9 cellular contexts compared by ENCODE assay signal in the genomic region with DNA sequence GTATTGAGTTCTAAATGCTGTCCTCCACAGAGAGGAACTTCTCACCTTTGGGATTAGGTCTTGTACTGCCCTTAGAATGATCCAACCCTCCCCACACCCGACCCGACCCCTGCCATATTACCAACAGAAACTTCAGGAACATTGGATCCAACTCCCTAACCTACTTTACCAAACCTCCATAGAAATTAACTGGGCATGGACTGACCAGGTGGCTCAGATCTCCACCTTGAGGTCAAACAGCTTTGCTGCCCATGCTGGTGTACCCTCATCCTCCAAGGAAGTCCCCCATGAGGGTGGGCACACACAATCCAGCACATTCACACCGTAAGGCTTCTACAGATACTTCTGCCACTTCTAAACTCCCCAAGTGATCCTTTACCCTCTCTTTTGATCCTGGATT. TPM values are rescaled to one million over a fixed set of nuclear protein-coding genes. Genes with fewer than 3 reads are reported as not detected.
DNase-seq lines count a peak whose midpoint lies in the region; ATAC-seq, FAIRE-seq and TF ChIP-seq lines count a peak whose summit lies in the region.
"Had no signal": no experiment of that assay in that cellular context is flagged by ENCODE, and none has a peak within 500 bp of the region (broad histone marks: within the 10 kb centered on the region; RNA-seq: fewer than 3 reads in every experiment).

No MANE protein-coding gene starts in this region.

- H3K4me1 ChIP-seq in A549 (peaks cover 98% of the 10 kb centered on the region), KMS-11 (ENCODE audit: low read depth, poor library complexity, severe bottlenecking) (peaks cover 94% of the 10 kb centered on the region)

- H3K27ac ChIP-seq in A549 (peak overlapping the region; percentile 86 to 92), KMS-11 (peak overlapping the region; percentile 16; the same call in 1 of the 2 replicates), dorsolateral prefrontal cortex (peak overlapping the region; percentile 5 to 97 (median 90))

- POLR2A ChIA-PET in A549 (lab: Yijun Ruan, JAX) = interaction anchor here (3.9 kb wide), 1 partner anchor 21 kb away, joined by 25 read pairs; the partner anchor contains the start of gene NFE2L2

- intact Hi-C loops in dorsolateral prefrontal cortex (cut with DNase I) = no loop called here

- FAIRE-seq in A549 (lab: Jason Lieb, UNC) = no peak

- CTCF ChIA-PET in A549 (lab: Yijun Ruan, JAX) = interaction anchor here (1.2 to 1.5 kb wide), 3 partner anchors 20 to 78 kb away, joined by 5 read pairs; no protein-coding TSS in a partner anchor

- H3K4me2 ChIP-seq in A549 = peak overlapping the region; percentile 87
- H3K4me2 ChIP-seq in KMS-11 = peak overlapping the region; percentile 6; the same call in 1 of the 2 replicates

- H3K4me3 Mint-ChIP-seq in nephron progenitor cell = no peak overlapping the region

- peaks cover 100% of the 10 kb centered on the region for H3K79me2 ChIP-seq in KMS-11 (ENCODE audit: insufficient read depth, low read depth)

- H3K4me3 ChIP-seq in A549 (peak overlapping the region; percentile 16; the same call in 1 of the 3 replicates), KMS-11 (IDR thresholded peaks at IDR 0.05; ENCODE audit: insufficient read depth, low read depth, low read length) (no peak overlapping the region), dorsolateral prefrontal cortex (peak overlapping the region in 5 of 59 donors; percentile 2 to 39 (median 23))

- ATAC-seq in A549 = peak in 1 of 2 experiments; percentile 1; a peak in 2 of 6 replicates
- ATAC-seq in HG03097 (IDR thresholded peaks at IDR 0.05; ENCODE audit: low FRiP score, unreplicated experiment) = no peak
- ATAC-seq in GM19467 (IDR thresholded peaks at IDR 0.05; ENCODE audit: unreplicated experiment) = no peak
- no peak for ATAC-seq in GM18870 (IDR thresholded peaks at IDR 0.05; ENCODE audit: unreplicated experiment)

- H4K20me1 ChIP-seq in KMS-11 (ENCODE audit: insufficient read depth) = peaks cover 87% of the 10 kb centered on the region

- no peaks in the 10 kb centered on the region for H3K27me3 Mint-ChIP-seq in nephron progenitor cell (ENCODE audit: low read depth, poor library complexity)

- no peak overlapping the region for H3K9ac ChIP-seq in KMS-11

- H3K9me3 Mint-ChIP-seq in nephron progenitor cell = no peaks in the 10 kb centered on the region

- no peaks in the 10 kb centered on the region for H3K36me3 ChIP-seq in KMS-11 (ENCODE audit: insufficient read depth)

- DNase-seq in A549 (ENCODE audit: low read depth in 1 of 2, low spot score in 1 of 2) (no peak), dorsolateral prefrontal cortex (no peak), nephron progenitor cell (no peak)
- DNase-seq in stimulated activated naive CD4-positive, alpha-beta T cell (lab: John Stamatoyannopoulos, UW) = no peak
- DNase-seq: KG1 had no signal

- H3K27me3 ChIP-seq in KMS-11 (ENCODE audit: insufficient read depth, low read depth) = no peaks in the 10 kb centered on the region
- no peaks in the 10 kb centered on the region for H3K27me3 ChIP-seq in dorsolateral prefrontal cortex

- TF ChIP-seq RAD21 in A549 (conservative IDR thresholded peaks at IDR 0.05 in 1 of 2, IDR thresholded peaks at IDR 0.05 in 1 of 2) = no peak

- H3K27ac Mint-ChIP-seq in nephron progenitor cell = peak overlapping the region; percentile 92

- peaks cover 39% of the 10 kb centered on the region for H3K4me1 Mint-ChIP-seq in nephron progenitor cell

- H3K9me3 ChIP-seq in A549 = no peaks in the 10 kb centered on the region

- no peak for TF ChIP-seq EP300 in A549 (IDR thresholded peaks at IDR 0.05)

- TF ChIP-seq CTCF in A549 (IDR thresholded peaks at IDR 0.05) = no peak
- no peak for TF ChIP-seq CTCF in KMS-11 (conservative IDR thresholded peaks at IDR 0.05; ENCODE audit: low read depth, low read length)
- no peak for TF ChIP-seq CTCF in dorsolateral prefrontal cortex (IDR thresholded peaks at IDR 0.05 in 54 of 56, conservative IDR thresholded peaks at IDR 0.05 in 2 of 56; ENCODE audit: low read depth in 1 of 56, partially characterized antibody in 56 of 56)
- no peak for TF ChIP-seq CTCF in nephron progenitor cell (IDR thresholded peaks at IDR 0.05)

- no peak overlapping the region for H2AFZ ChIP-seq in KMS-11 (ENCODE audit: low read depth)

- TF ChIP-seq POLR2A in A549 (IDR thresholded peaks at IDR 0.05; ENCODE audit: low read length) = no peak

- 41% methylated on average over 3 of the region's 3 CpGs for WGBS in A549 (ENCODE audit: missing lambda C conversion rate)

- peaks cover 24% of the 10 kb centered on the region for H3K36me3 Mint-ChIP-seq in nephron progenitor cell (ENCODE audit: low read depth)

TF ChIP-seq in A549, 52 proteins besides CTCF, POLR2A, EP300 and RAD21:
- TF ChIP-seq CBX2 (IDR thresholded peaks at IDR 0.05; ENCODE audit: borderline replicate concordance, low read depth) (no peak), POLR2AphosphoS2 (conservative IDR thresholded peaks at IDR 0.05; ENCODE audit: low read length) (no peak), NFE2L2 (conservative IDR thresholded peaks at IDR 0.05; ENCODE audit: low read length) (no peak), KDM1A (IDR thresholded peaks at IDR 0.05; ENCODE audit: low read depth) (no peak), HOXB5 (CRISPR knock-in tag; IDR thresholded peaks at IDR 0.05) (no peak), GATA3 (IDR thresholded peaks at IDR 0.05; ENCODE audit: borderline replicate concordance) (no peak), ZC3H11A (IDR thresholded peaks at IDR 0.05) (no peak), TP53 (CRISPR knock-in tag; IDR thresholded peaks at IDR 0.05) (no peak), PHF8 (IDR thresholded peaks at IDR 0.05; ENCODE audit: borderline replicate concordance, low read depth) (no peak)

RNA-seq across cellular contexts. Expression of gene NFE2L2, which starts 21.5 kb away (rescaled TPM):
- 146 and 162 TPM in 2 replicates for polyA plus RNA-seq in A549 (2011; rRNA removed)
- polyA plus RNA-seq in A549 (2012; cell fraction: cytosol; rRNA removed) = 39.8 and 49.5 TPM in 2 replicates
- 31.1 and 38.8 TPM in 2 replicates for polyA plus RNA-seq in A549 (2012; cell fraction: nucleus; rRNA removed)
- 61.0 to 65.8 TPM (median 62.0 TPM) in 3 replicates for polyA plus RNA-seq in A549 (2017; fragmentation: RNase III; extraction: RNeasy Plus Mini Kit Qiagen cat#74134 plus additional on column Dnase treatment)
- 168 and 177 TPM in 2 replicates for polyA minus RNA-seq in A549 (2011; rRNA and poly(A)+ RNA removed)
- 100 to 1,000 TPM in 7 of 120 experiments, 10 to 100 TPM in 113; 41.4 to 116 (median 63.8) TPM for total RNA-seq in dorsolateral prefrontal cortex

RNA-seq across cellular contexts. Expression of gene HNRNPA3, which starts 30.5 kb away (rescaled TPM):
- polyA plus RNA-seq in A549 (2011; rRNA removed) (250 and 357 TPM in 2 replicates), A549 (2017; fragmentation: RNase III; extraction: RNeasy Plus Mini Kit Qiagen cat#74134 plus additional on column Dnase treatment) (714 to 805 TPM (median 755 TPM) in 3 replicates)
- 101 and 131 TPM in 2 replicates for polyA plus RNA-seq in A549 (2012; cell fraction: cytosol; rRNA removed)
- polyA plus RNA-seq in A549 (2012; cell fraction: nucleus; rRNA removed) = 27.7 and 52.1 TPM in 2 replicates
- polyA minus RNA-seq in A549 (2011; rRNA and poly(A)+ RNA removed) = 32.7 and 35.5 TPM in 2 replicates
- total RNA-seq in dorsolateral prefrontal cortex = 100 to 1,000 TPM; 105 to 187 (median 137) TPM

Comparison
In these comparisons a context has a peak if more than half of its experiments do, and no peak if none do; other contexts are left out.
1. H3K27ac ChIP-seq: peak in every context shown above with its lines; median percentile 90 in dorsolateral prefrontal cortex; 89 in A549; 16 in KMS-11.